ENCODE assay signal across 18 cellular contexts in the genomic region with DNA sequence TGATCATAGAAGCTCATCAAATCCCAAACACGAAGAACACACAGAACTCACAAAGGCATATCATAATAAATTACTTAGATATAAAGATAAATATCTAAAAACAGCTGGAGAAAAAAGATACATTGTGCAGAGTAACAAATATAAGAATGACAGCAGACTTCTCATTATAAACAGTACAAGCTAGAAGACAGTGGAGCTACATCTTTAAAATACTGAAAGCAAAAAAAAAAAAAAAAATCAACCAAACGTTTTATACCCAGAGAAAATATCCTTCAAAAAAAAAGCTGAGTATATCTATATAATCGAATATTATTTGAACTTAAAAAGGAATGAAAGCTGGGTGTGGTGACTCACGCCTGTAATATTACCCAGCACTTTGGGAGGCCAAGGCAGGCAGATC.
"Had no signal": no experiment of that assay in that cellular context is flagged by ENCODE, and none has a peak within 500 bp of the region (broad histone marks: within the 10 kb centered on the region; RNA-seq: fewer than 3 reads in every experiment).

No MANE protein-coding gene starts in this region.

- FAIRE-seq: bronchial epithelial cell, keratinocyte had no signal

- ATAC-seq: activated T-cell treated with anti-CD3 and anti-CD28 coated beads, Interleukin-2, amount 50 U/mL, for 72 hours; gastrocnemius medialis; left lobe of liver; stimulated activated effector memory CD8-positive, alpha-beta T cell treated with anti-CD3 and anti-CD28 coated beads, Interleukin-12 subunit alpha, Interleukin-12 subunit beta, amount 100 ng/mL, for 72 hours had no signal

- DNase-seq: activated CD4-positive, alpha-beta T cell treated with anti-CD3 and anti-CD28 coated beads for 1 hour; activated CD4-positive, alpha-beta T cell treated with anti-CD3 and anti-CD28 coated beads, Interleukin-2, amount 50 U/mL, for 4 hours; activated gamma-delta T cell; activated T-cell treated with anti-CD3 and anti-CD28 coated beads, Interleukin-2, amount 50 U/mL, for 72 hours; cerebellar nuclear complex; cortex of kidney; gastrocnemius medialis; head of caudate nucleus; mammary epithelial cell; midbrain; sigmoid colon; stimulated activated CD4-positive, alpha-beta T cell treated with anti-CD3 and anti-CD28 coated beads, Interleukin-4, amount 100 ng/mL, for 24 hours; stomach; trophoblast cell had no signal
